30 cellular contexts compared by ENCODE assay signal in the genomic region with DNA sequence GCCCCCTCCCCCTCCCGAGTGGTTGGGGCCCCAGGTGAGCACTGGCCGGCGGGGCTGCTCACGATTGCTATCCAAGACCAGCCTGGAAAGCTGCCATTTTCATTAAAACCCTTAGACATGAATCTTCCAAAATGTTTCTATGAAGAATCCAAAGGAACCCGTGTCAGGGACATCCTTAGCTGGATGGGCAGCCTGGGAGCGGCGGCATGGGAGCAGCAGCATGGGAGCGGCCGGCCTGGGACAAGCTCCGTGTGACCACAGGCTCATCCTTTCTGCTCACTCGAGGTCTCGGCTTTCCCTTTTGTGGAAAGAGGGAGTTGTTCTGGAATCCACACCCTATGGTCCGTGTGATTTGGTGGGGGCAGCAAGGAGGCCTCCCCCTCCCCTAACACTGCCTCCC.
"Had no signal": no experiment of that assay in that cellular context is flagged by ENCODE, and none has a peak within 500 bp of the region (broad histone marks: within the 10 kb centered on the region; RNA-seq: fewer than 3 reads in every experiment).

No MANE protein-coding gene starts in this region.

- H3K27ac Mint-ChIP-seq: activated CD8-positive, alpha-beta T cell treated with anti-CD3 and anti-CD28 coated beads, Interleukin-2, amount 10 ng/mL, durations not matched to agents 7 days and 5 days; activated naive CD8-positive, alpha-beta T cell; WTC11 had no signal

- H3K36me3 ChIP-seq: brain microvascular endothelial cell, cardiac muscle cell, MG63, Peyer's patch had no signal

- DNase-seq: activated CD4-positive, alpha-beta T cell treated with anti-CD3 and anti-CD28 coated beads for 48 hours; activated CD4-positive, alpha-beta T cell treated with anti-CD3 and anti-CD28 coated beads, Interleukin-2, amount 50 U/mL, for 4 hours; activated CD4-positive, CD25-positive, alpha-beta regulatory T cell treated with anti-CD3 and anti-CD28 coated beads, Interleukin-2, amount 50 U/mL, for 72 hours; activated CD8-positive, alpha-beta T cell treated with anti-CD3 and anti-CD28 coated beads, Interleukin-2, amount 10 ng/mL, durations not matched to agents 7 days and 5 days; activated effector memory CD4-positive, alpha-beta T cell treated with anti-CD3 and anti-CD28 coated beads, Interleukin-2, amount 50 U/mL, for 16 hours; activated naive CD4-positive, alpha-beta T cell treated with Interleukin-2 at 50 U/mL for 16 hours; activated T-cell treated with anti-CD3 and anti-CD28 coated beads, Interleukin-2, amount 50 U/mL, for 4 hours; amygdala; brain microvascular endothelial cell; cerebellar nuclear complex; MG63; MV-4-11; NCI-H1092 treated with DMSO at 0.1 percent for 48 hours; NCI-H1417 treated with DMSO at 0.1 percent for 48 hours; NCI-H1694; NCI-H2029; NCI-H2107; NCI-H2171 treated with DMSO at 0.1 percent for 48 hours; NCI-H226; NCI-H526; NCI-H82; NK-92 treated with Interleukin-12 subunit alpha and Interleukin-12 subunit beta, amount 100 ng/mL, for 24 hours; OCI-M1; Peyer's patch; SHP77 treated with DMSO at 0.1 percent for 48 hours; T-helper 17 cell; T-helper 9 cell had no signal

- H3K27ac ChIP-seq: brain microvascular endothelial cell, cardiac muscle cell, Peyer's patch had no signal

- H3K36me3 Mint-ChIP-seq: activated naive CD8-positive, alpha-beta T cell had no signal

- H3K4me3 Mint-ChIP-seq: activated CD8-positive, alpha-beta T cell treated with anti-CD3 and anti-CD28 coated beads, Interleukin-2, amount 10 ng/mL, durations not matched to agents 7 days and 5 days; activated naive CD8-positive, alpha-beta T cell; activated T-cell treated with anti-CD3 and anti-CD28 coated beads, Interleukin-2, amount 50 U/mL, for 4 hours; T-helper 17 cell; WTC11 had no signal

- H3K27me3 Mint-ChIP-seq: activated naive CD8-positive, alpha-beta T cell; T-helper 17 cell had no signal

- H3K4me1 Mint-ChIP-seq: WTC11 had no signal

- H3K27me3 ChIP-seq: brain microvascular endothelial cell, cardiac muscle cell, MG63, Peyer's patch had no signal

- H3K4me3 ChIP-seq: cardiac muscle cell, MG63, Peyer's patch had no signal

- ATAC-seq: activated CD8-positive, alpha-beta T cell treated with anti-CD3 and anti-CD28 coated beads, Interleukin-2, amount 10 ng/mL, durations not matched to agents 7 days and 5 days; activated T-cell treated with anti-CD3 and anti-CD28 coated beads, Interleukin-2, amount 50 U/mL, for 4 hours; T-helper 17 cell; WTC11 had no signal
